ENCODE assay signal across 2 cellular contexts in genomic region chr10:113614304-113614703, GRCh38.
TF ChIP-seq lines count a peak whose summit lies in the region.

No MANE protein-coding gene starts in this region.

TF ChIP-seq in GM23338, 12 proteins besides CTCF, POLR2A, EP300 and RAD21:
- TF ChIP-seq REST (IDR thresholded peaks at IDR 0.05; ENCODE audit: unreplicated experiment) (no peak), EZH2phosphoT487 (IDR thresholded peaks at IDR 0.05; ENCODE audit: unreplicated experiment) (no peak), ZNF331 (CRISPR knock-in tag; IDR thresholded peaks at IDR 0.05; ENCODE audit: low read depth) (no peak), ETS1 (IDR thresholded peaks at IDR 0.05) (no peak), EZH2 (IDR thresholded peaks at IDR 0.05; ENCODE audit: low read depth, unreplicated experiment) (no peak), ZNF114 (CRISPR knock-in tag; IDR thresholded peaks at IDR 0.05) (no peak), STAT1 (IDR thresholded peaks at IDR 0.05; ENCODE audit: unreplicated experiment) (no peak), ZNF462 (CRISPR knock-in tag; IDR thresholded peaks at IDR 0.05) (no peak), NANOG (IDR thresholded peaks at IDR 0.05; ENCODE audit: borderline replicate concordance) (no peak), CREB1 (CRISPR knock-in tag; IDR thresholded peaks at IDR 0.05; ENCODE audit: low read depth) (no peak), JUNB (IDR thresholded peaks at IDR 0.05; ENCODE audit: unreplicated experiment) (no peak), POLR2AphosphoS5 (IDR thresholded peaks at IDR 0.05; ENCODE audit: low read depth) (no peak)

TF ChIP-seq in H1, 55 proteins besides CTCF, POLR2A, EP300 and RAD21:
- no peak for TF ChIP-seq KDM1A (IDR thresholded peaks at IDR 0.05; ENCODE audit: borderline replicate concordance, low read length)
- TF ChIP-seq E2F6 (IDR thresholded peaks at IDR 0.05) = peak; percentile 93
- TF ChIP-seq MAX (IDR thresholded peaks at IDR 0.05) = peak; percentile 87
